ENCODE assay signal across 19 cellular contexts in genomic region chr2:168736636-168737424, GRCh38.
A peak's percentile ranks its signal among the peaks of the same experiment; 100 is the strongest.
DNase-seq lines count a peak whose midpoint lies in the region; ATAC-seq and TF ChIP-seq lines count a peak whose summit lies in the region.
"Had no signal": no experiment of that assay in that cellular context is flagged by ENCODE, and none has a peak within 500 bp of the region (broad histone marks: within the 10 kb centered on the region; RNA-seq: fewer than 3 reads in every experiment).

No MANE protein-coding gene starts in this region.

- POLR2A ChIA-PET in CD8-positive, alpha-beta T cell (lab: Charles Lee): interaction anchor here (0.6 to 0.7 kb wide), 3 partner anchors 15 to 151 kb away, joined by 3 to 5 read pairs (median 4); no protein-coding TSS in a partner anchor
- POLR2A ChIA-PET in T-cell (lab: Charles Lee): no interaction called here

- H3K4me3 ChIP-seq in BE2C (ENCODE audit: low read depth, low read length): no peak overlapping the region
- H3K4me3 ChIP-seq in CD8-positive, alpha-beta T cell (ENCODE audit: low read depth, low read length): no peak overlapping the region
- H3K4me3 ChIP-seq: gastroesophageal sphincter had no signal

- no peak overlapping the region for H3K27ac ChIP-seq in CD8-positive, alpha-beta T cell (ENCODE audit: low read depth, low read length)
- H3K27ac ChIP-seq: gastroesophageal sphincter, VCaP had no signal

- no peak for TF ChIP-seq CTCF in BE2C (IDR thresholded peaks at IDR 0.05; ENCODE audit: low read depth, low read length)
- no peak for TF ChIP-seq CTCF in CD8-positive, alpha-beta T cell (IDR thresholded peaks at IDR 0.05)
- no peak for TF ChIP-seq CTCF in type B pancreatic cell (conservative IDR thresholded peaks at IDR 0.05)

- CTCF ChIA-PET in CD8-positive, alpha-beta T cell (lab: Charles Lee): no interaction called here
- CTCF ChIA-PET in T-cell (lab: Charles Lee): no interaction called here

- intact Hi-C loops in CD8-positive, alpha-beta T cell (cut with DNase I, micrococcal nuclease): no loop called here

- peaks cover 4% of the 10 kb centered on the region for H3K4me1 ChIP-seq in BE2C
- H3K4me1 ChIP-seq in CD8-positive, alpha-beta T cell (ENCODE audit: insufficient read depth, low read length): peaks cover 5% of the 10 kb centered on the region

- H3K27ac Mint-ChIP-seq in CD8-positive, alpha-beta T cell: peak overlapping the region; percentile 28
- H3K27ac Mint-ChIP-seq in T-cell (peak overlapping the region; percentile 7 to 41), immature natural killer cell (peak overlapping the region in 4 of 6 donors; percentile 1 to 54 (median 36)), type B pancreatic cell (no peak overlapping the region)

- no peak overlapping the region for H3K4me3 Mint-ChIP-seq in CD8-positive, alpha-beta T cell
- H3K4me3 Mint-ChIP-seq in T-cell (no peak overlapping the region), immature natural killer cell (no peak overlapping the region), type B pancreatic cell (no peak overlapping the region)
- H3K4me3 Mint-ChIP-seq: CD14-positive monocyte; central memory CD8-positive, alpha-beta T cell had no signal

- peaks cover 17% of the 10 kb centered on the region for H3K4me1 Mint-ChIP-seq in CD8-positive, alpha-beta T cell (ENCODE audit: low read depth)
- peaks cover 17 to 24% (median 20%) of the 10 kb centered on the region in 3 donors for H3K4me1 Mint-ChIP-seq in T-cell
- H3K4me1 Mint-ChIP-seq in immature natural killer cell: peaks cover 33 to 51% of the 10 kb centered on the region in 2 donors
- H3K4me1 Mint-ChIP-seq in type B pancreatic cell (ENCODE audit: unreplicated experiment): peaks cover 34% of the 10 kb centered on the region

- DNase-seq in BE2C: peak; percentile 28
- DNase-seq in CD8-positive, alpha-beta T cell: no peak
- DNase-seq in T-cell: no peak
- DNase-seq in immature natural killer cell: no peak
- no peak for DNase-seq in type B pancreatic cell (ENCODE audit: extremely low spot score, unreplicated experiment)
- no peak for DNase-seq in cerebellar nuclear complex (lab: John Stamatoyannopoulos, UW)
- DNase-seq: activated CD4-positive, alpha-beta T cell treated with anti-CD3 and anti-CD28 coated beads for 4 hours; activated gamma-delta T cell; activated T-cell treated with anti-CD3 and anti-CD28 coated beads, Interleukin-2, amount 50 U/mL, for 1 hour; dermis blood vessel endothelial cell; stimulated activated CD4-positive, alpha-beta T cell treated with anti-CD3 and anti-CD28 coated beads, Interleukin-12 subunit alpha, Interleukin-12 subunit beta, amount 100 ng/mL, for 4 hours; stimulated activated naive CD4-positive, alpha-beta T cell; T-helper 9 cell had no signal

- no peak for ATAC-seq in CD8-positive, alpha-beta T cell
- no peak for ATAC-seq in T-cell (replicated peaks in 1 of 4)
- no peak for ATAC-seq in HG03045 (IDR thresholded peaks at IDR 0.05; ENCODE audit: unreplicated experiment)
- ATAC-seq: gastroesophageal sphincter, sciatic nerve had no signal

- no peaks in the 10 kb centered on the region for H3K9me3 ChIP-seq in BE2C
- H3K9me3 ChIP-seq in CD8-positive, alpha-beta T cell (ENCODE audit: low read length): no peaks in the 10 kb centered on the region
- H3K9me3 ChIP-seq: gastroesophageal sphincter had no signal

- H3K36me3 ChIP-seq in BE2C: no peaks in the 10 kb centered on the region
- no peaks in the 10 kb centered on the region for H3K36me3 ChIP-seq in CD8-positive, alpha-beta T cell (ENCODE audit: insufficient read depth, low read length)
- H3K36me3 ChIP-seq: gastroesophageal sphincter had no signal

- no peaks in the 10 kb centered on the region for H3K9me3 Mint-ChIP-seq in CD8-positive, alpha-beta T cell
- no peaks in the 10 kb centered on the region for H3K9me3 Mint-ChIP-seq in T-cell
- peaks cover 0 to 1% (median 0%) of the 10 kb centered on the region in 6 donors for H3K9me3 Mint-ChIP-seq in immature natural killer cell
- H3K9me3 Mint-ChIP-seq in type B pancreatic cell: no peaks in the 10 kb centered on the region
- H3K9me3 Mint-ChIP-seq: CD14-positive monocyte; central memory CD8-positive, alpha-beta T cell had no signal

- H3K27me3 ChIP-seq in BE2C: no peaks in the 10 kb centered on the region
- H3K27me3 ChIP-seq in CD8-positive, alpha-beta T cell (ENCODE audit: insufficient read depth, low read length): no peaks in the 10 kb centered on the region
- H3K27me3 ChIP-seq: gastroesophageal sphincter had no signal

- H3K36me3 Mint-ChIP-seq in CD8-positive, alpha-beta T cell: peaks cover 22% of the 10 kb centered on the region
- peaks cover 8% of the 10 kb centered on the region for H3K36me3 Mint-ChIP-seq in T-cell
- H3K36me3 Mint-ChIP-seq in immature natural killer cell: peaks cover 0 to 6% (median 0%) of the 10 kb centered on the region in 3 donors
- peaks cover 20% of the 10 kb centered on the region for H3K36me3 Mint-ChIP-seq in type B pancreatic cell

- H3K27me3 Mint-ChIP-seq in CD8-positive, alpha-beta T cell (ENCODE audit: low read depth): no peaks in the 10 kb centered on the region
- H3K27me3 Mint-ChIP-seq in T-cell (no peaks in the 10 kb centered on the region), immature natural killer cell (ENCODE audit: low read depth in 3 of 3) (peaks cover 0 to 3% (median 0%) of the 10 kb centered on the region in 3 donors), type B pancreatic cell (no peaks in the 10 kb centered on the region)
- H3K27me3 Mint-ChIP-seq: central memory CD8-positive, alpha-beta T cell had no signal
